In the genomic region with DNA sequence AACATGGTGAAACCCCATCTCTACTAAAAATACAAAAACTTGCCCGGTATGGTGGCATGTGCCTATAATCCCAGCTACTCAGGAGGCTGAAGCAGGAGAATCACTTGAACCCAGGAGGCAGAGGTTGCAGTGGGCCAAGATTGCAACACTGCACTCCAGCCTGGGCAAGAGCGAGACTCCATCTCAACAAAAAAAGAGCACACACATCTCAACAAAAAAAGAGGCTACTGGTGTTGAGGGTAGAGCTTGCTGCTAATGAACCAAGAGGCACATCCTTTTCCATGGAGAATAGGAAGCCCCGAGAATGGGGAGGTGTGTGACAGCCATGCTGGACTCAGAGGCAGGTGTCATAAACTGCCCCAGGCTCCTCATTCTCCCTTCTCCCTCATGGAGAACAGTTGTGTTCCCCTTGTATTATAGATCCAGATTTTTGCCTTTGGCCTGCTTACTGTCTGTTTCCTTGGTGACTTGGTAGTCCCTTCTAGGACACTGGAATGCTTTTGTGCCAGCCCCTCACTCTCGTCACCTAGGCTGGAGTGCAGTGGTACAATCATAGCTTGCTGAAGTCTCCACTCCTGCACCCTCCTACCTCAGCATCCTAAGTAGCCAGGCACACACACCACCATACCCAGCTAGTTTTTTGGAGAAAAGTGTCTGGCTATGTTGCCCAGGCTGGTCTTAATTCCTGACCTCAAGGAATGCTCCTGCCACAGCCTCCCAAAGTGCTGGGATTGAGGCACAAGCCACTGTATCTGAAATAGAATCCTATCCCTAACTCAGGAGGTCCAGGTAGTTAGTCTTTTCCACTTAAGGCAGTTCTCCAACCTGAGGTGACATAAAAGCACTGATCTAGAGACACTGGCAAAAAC, we compare ENCODE assay signal across 1 cellular context.
TF ChIP-seq lines count a peak whose summit lies in the region.

No MANE protein-coding gene starts in this region.

TF ChIP-seq in K562, 482 proteins besides CTCF, POLR2A, EP300 and RAD21 (continued from another document):
- TF ChIP-seq, protein P1, sequence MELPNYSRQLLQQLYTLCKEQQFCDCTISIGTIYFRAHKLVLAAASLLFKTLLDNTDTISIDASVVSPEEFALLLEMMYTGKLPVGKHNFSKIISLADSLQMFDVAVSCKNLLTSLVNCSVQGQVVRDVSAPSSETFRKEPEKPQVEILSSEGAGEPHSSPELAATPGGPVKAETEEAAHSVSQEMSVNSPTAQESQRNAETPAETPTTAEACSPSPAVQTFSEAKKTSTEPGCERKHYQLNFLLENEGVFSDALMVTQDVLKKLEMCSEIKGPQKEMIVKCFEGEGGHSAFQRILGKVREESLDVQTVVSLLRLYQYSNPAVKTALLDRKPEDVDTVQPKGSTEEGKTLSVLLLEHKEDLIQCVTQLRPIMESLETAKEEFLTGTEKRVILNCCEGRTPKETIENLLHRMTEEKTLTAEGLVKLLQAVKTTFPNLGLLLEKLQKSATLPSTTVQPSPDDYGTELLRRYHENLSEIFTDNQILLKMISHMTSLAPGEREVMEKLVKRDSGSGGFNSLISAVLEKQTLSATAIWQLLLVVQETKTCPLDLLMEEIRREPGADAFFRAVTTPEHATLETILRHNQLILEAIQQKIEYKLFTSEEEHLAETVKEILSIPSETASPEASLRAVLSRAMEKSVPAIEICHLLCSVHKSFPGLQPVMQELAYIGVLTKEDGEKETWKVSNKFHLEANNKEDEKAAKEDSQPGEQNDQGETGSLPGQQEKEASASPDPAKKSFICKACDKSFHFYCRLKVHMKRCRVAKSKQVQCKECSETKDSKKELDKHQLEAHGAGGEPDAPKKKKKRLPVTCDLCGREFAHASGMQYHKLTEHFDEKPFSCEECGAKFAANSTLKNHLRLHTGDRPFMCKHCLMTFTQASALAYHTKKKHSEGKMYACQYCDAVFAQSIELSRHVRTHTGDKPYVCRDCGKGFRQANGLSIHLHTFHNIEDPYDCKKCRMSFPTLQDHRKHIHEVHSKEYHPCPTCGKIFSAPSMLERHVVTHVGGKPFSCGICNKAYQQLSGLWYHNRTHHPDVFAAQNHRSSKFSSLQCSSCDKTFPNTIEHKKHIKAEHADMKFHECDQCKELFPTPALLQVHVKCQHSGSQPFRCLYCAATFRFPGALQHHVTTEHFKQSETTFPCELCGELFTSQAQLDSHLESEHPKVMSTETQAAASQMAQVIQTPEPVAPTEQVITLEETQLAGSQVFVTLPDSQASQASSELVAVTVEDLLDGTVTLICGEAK (IDR thresholded peaks at IDR 0.05): no peak
- TF ChIP-seq, protein P1 (CRISPR knock-in tag; IDR thresholded peaks at IDR 0.05): no peak
- TF ChIP-seq DMBX1 (CRISPR knock-in tag; IDR thresholded peaks at IDR 0.05; ENCODE audit: borderline replicate concordance) (no peak), ARHGAP35 (IDR thresholded peaks at IDR 0.05; ENCODE audit: partially characterized antibody) (no peak), RBFOX2 (IDR thresholded peaks at IDR 0.05; ENCODE audit: low read depth, low read length) (peak; percentile 53; the same call in 1 of the 2 replicates), ESRRA (IDR thresholded peaks at IDR 0.05; ENCODE audit: borderline replicate concordance, low read depth) (no peak), RNF2 (IDR thresholded peaks at IDR 0.05) (no peak), MBD2 (IDR thresholded peaks at IDR 0.05; ENCODE audit: borderline replicate concordance, low read depth) (0 out of 2 replicates have a peak, but pooled peaks have one; percentile 4), HOXB6 (CRISPR knock-in tag; IDR thresholded peaks at IDR 0.05; ENCODE audit: borderline replicate concordance) (no peak), RBM22 (IDR thresholded peaks at IDR 0.05; ENCODE audit: low read depth, low read length, poor library complexity, severe bottlenecking) (peak; percentile 30), RBM14 (IDR thresholded peaks at IDR 0.05; ENCODE audit: borderline replicate concordance, insufficient read depth, low read depth, low read length) (no peak), ZNF121 (CRISPR knock-in tag; conservative IDR thresholded peaks at IDR 0.05) (peak; percentile 98), CTBP1 (IDR thresholded peaks at IDR 0.05; ENCODE audit: borderline replicate concordance) (no peak), TAF9B (IDR thresholded peaks at IDR 0.05; ENCODE audit: partially characterized antibody) (no peak), ZNF395 (CRISPR knock-in tag; IDR thresholded peaks at IDR 0.05) (no peak), ZNF644 (tag; IDR thresholded peaks at IDR 0.05; ENCODE audit: low read depth) (no peak), CAMTA2 (CRISPR knock-in tag; conservative IDR thresholded peaks at IDR 0.05) (peak; percentile 42; the same call in 1 of the 2 replicates), NFRKB (IDR thresholded peaks at IDR 0.05; ENCODE audit: low read depth) (no peak), ZNF263 (CRISPR knock-in tag; IDR thresholded peaks at IDR 0.05; ENCODE audit: borderline replicate concordance) (no peak), POLR2B (IDR thresholded peaks at IDR 0.05; ENCODE audit: low read depth, partially characterized antibody) (peak; percentile 66), ZFX (CRISPR knock-in tag; IDR thresholded peaks at IDR 0.05) (no peak)
- TF ChIP-seq, protein P2, sequence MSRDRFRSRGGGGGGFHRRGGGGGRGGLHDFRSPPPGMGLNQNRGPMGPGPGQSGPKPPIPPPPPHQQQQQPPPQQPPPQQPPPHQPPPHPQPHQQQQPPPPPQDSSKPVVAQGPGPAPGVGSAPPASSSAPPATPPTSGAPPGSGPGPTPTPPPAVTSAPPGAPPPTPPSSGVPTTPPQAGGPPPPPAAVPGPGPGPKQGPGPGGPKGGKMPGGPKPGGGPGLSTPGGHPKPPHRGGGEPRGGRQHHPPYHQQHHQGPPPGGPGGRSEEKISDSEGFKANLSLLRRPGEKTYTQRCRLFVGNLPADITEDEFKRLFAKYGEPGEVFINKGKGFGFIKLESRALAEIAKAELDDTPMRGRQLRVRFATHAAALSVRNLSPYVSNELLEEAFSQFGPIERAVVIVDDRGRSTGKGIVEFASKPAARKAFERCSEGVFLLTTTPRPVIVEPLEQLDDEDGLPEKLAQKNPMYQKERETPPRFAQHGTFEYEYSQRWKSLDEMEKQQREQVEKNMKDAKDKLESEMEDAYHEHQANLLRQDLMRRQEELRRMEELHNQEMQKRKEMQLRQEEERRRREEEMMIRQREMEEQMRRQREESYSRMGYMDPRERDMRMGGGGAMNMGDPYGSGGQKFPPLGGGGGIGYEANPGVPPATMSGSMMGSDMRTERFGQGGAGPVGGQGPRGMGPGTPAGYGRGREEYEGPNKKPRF (IDR thresholded peaks at IDR 0.05; ENCODE audit: low read depth, low read length): no peak
- TF ChIP-seq, protein P3, sequence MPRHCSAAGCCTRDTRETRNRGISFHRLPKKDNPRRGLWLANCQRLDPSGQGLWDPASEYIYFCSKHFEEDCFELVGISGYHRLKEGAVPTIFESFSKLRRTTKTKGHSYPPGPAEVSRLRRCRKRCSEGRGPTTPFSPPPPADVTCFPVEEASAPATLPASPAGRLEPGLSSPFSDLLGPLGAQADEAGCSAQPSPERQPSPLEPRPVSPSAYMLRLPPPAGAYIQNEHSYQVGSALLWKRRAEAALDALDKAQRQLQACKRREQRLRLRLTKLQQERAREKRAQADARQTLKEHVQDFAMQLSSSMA (CRISPR knock-in tag; IDR thresholded peaks at IDR 0.05): no peak
- TF ChIP-seq, protein P4, sequence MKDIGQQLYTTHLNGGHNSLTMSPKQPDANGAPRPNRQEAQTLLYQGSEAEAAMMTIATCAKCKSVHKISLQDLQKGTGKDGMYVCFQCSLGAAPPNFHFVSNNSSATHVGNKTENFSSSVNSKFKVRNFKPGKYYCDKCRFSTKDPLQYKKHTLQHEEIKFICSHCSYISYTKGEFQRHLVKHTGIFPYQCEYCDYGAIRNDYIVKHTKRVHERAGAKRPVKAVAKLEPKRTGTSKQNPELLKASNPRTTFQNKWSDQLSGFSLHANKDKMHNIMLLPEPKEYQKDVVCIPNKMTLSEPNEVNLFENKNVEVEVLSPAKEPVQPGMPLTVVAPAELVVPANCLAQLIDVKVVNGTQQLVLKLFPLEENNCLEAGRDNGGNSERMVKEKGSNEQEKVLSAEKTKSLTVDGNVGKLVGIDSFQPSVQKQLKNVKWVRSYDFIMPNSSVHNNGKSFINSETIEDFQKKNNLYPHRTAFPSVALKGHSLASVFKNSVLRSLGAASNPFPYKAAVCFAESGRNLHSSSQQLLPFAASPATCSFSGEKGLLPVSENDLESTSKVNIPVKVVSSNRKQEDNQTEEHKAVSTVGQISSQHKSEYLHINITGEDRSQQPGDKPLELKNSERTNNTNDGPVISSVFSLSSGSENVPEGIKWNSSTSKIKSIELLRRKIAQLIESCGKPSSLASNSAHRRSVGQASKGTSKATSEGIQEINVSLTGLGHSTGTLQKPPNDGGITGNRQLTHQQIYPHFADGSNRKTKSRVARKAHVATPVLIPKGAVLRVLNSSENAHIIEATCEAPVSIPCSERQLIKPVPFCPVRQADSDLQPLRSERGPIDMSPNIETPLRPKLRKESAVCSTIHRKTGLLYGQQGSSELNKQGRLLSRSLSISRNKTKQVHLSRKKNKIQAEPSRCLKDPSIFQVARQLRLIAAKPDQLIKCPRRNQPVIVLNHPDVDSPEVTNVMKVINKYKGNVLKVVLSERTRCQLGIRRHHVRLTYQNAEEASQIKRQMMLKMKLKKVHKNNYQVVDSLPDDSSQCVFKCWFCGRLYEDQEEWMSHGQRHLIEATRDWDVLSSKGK (CRISPR knock-in tag; IDR thresholded peaks at IDR 0.05): no peak
